ENCODE assay signal across 1 cellular context in the genomic region with DNA sequence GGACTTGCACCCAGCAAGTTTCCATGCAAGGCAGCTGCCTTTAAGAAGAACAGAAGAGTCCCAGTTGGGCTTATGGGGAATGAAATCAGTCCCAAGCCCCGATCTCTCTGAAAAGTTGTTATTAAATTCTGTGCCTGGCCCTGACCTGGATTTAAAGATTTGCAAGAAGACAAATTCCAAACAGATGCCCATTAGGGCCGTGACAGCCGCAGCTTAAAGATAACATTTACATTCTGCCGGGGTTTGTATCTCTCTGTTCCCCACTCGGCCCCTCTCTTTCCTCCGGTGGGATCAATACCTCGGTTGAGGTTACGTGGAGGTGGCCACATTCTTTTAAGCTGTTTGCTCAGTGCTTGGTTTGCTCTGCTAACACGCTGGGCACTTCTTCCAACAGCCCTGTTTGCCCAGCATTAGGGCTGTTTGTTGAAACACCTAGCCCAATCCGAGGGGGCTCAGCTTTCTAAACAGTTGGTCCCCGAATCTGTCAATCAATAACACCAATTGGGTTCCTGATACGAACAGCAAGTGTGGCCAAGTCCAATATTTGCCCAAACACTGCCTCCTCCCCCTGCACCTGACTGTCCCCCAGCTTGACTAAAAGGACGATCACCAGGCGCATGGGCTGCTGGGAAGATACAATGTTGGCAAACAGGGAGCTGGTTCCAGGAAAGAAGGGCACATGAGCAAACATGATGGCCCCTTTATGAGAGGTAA.
TF ChIP-seq lines count a peak whose summit lies in the region.

No MANE protein-coding gene starts in this region.

TF ChIP-seq in HepG2, 621 proteins besides CTCF, POLR2A, EP300 and RAD21 (continued from another document and continues in another):
- TF ChIP-seq, protein P1, sequence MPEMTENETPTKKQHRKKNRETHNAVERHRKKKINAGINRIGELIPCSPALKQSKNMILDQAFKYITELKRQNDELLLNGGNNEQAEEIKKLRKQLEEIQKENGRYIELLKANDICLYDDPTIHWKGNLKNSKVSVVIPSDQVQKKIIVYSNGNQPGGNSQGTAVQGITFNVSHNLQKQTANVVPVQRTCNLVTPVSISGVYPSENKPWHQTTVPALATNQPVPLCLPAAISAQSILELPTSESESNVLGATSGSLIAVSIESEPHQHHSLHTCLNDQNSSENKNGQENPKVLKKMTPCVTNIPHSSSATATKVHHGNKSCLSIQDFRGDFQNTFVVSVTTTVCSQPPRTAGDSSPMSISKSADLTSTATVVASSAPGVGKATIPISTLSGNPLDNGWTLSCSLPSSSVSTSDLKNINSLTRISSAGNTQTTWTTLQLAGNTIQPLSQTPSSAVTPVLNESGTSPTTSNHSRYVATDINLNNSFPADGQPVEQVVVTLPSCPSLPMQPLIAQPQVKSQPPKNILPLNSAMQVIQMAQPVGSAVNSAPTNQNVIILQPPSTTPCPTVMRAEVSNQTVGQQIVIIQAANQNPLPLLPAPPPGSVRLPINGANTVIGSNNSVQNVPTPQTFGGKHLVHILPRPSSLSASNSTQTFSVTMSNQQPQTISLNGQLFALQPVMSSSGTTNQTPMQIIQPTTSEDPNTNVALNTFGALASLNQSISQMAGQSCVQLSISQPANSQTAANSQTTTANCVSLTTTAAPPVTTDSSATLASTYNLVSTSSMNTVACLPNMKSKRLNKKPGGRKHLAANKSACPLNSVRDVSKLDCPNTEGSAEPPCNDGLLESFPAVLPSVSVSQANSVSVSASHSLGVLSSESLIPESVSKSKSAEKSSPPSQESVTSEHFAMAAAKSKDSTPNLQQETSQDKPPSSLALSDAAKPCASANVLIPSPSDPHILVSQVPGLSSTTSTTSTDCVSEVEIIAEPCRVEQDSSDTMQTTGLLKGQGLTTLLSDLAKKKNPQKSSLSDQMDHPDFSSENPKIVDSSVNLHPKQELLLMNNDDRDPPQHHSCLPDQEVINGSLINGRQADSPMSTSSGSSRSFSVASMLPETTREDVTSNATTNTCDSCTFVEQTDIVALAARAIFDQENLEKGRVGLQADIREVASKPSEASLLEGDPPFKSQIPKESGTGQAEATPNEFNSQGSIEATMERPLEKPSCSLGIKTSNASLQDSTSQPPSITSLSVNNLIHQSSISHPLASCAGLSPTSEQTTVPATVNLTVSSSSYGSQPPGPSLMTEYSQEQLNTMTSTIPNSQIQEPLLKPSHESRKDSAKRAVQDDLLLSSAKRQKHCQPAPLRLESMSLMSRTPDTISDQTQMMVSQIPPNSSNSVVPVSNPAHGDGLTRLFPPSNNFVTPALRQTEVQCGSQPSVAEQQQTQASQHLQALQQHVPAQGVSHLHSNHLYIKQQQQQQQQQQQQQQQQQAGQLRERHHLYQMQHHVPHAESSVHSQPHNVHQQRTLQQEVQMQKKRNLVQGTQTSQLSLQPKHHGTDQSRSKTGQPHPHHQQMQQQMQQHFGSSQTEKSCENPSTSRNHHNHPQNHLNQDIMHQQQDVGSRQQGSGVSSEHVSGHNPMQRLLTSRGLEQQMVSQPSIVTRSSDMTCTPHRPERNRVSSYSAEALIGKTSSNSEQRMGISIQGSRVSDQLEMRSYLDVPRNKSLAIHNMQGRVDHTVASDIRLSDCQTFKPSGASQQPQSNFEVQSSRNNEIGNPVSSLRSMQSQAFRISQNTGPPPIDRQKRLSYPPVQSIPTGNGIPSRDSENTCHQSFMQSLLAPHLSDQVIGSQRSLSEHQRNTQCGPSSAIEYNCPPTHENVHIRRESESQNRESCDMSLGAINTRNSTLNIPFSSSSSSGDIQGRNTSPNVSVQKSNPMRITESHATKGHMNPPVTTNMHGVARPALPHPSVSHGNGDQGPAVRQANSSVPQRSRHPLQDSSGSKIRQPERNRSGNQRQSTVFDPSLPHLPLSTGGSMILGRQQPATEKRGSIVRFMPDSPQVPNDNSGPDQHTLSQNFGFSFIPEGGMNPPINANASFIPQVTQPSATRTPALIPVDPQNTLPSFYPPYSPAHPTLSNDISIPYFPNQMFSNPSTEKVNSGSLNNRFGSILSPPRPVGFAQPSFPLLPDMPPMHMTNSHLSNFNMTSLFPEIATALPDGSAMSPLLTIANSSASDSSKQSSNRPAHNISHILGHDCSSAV (CRISPR knock-in tag; IDR thresholded peaks at IDR 0.05; ENCODE audit: borderline replicate concordance): no peak
- TF ChIP-seq, protein P2, sequence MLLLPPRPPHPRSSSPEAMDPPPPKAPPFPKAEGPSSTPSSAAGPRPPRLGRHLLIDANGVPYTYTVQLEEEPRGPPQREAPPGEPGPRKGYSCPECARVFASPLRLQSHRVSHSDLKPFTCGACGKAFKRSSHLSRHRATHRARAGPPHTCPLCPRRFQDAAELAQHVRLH (CRISPR knock-in tag; IDR thresholded peaks at IDR 0.05; ENCODE audit: borderline replicate concordance, low read depth): no peak
- peak; percentile 33; the same call in 1 of the 2 replicates for TF ChIP-seq SAP130 (CRISPR knock-in tag; IDR thresholded peaks at IDR 0.05; ENCODE audit: low read depth)
- TF ChIP-seq SKIL (CRISPR knock-in tag; IDR thresholded peaks at IDR 0.05; ENCODE audit: borderline replicate concordance): peak; percentile 64; the same call in 1 of the 2 replicates
- peak; percentile 43; the same call in 1 of the 2 replicates for TF ChIP-seq HOXA3 (CRISPR knock-in tag; IDR thresholded peaks at IDR 0.05)
- TF ChIP-seq SIX4 (CRISPR knock-in tag; IDR thresholded peaks at IDR 0.05): peak; percentile 77; the same call in 1 of the 2 replicates
- no peak for TF ChIP-seq ZNF547 (CRISPR knock-in tag; IDR thresholded peaks at IDR 0.05)
- TF ChIP-seq CREM (IDR thresholded peaks at IDR 0.05): peak; percentile 71
- no peak for TF ChIP-seq CREM (CRISPR knock-in tag; IDR thresholded peaks at IDR 0.05)
- no peak for TF ChIP-seq MBNL3 (CRISPR knock-in tag; conservative IDR thresholded peaks at IDR 0.05)
- peak; percentile 60 for TF ChIP-seq SOX13 (IDR thresholded peaks at IDR 0.05)
- peak in 1 of 2 experiments; percentile 77; a peak in 2 of 4 replicates for TF ChIP-seq SOX13 (CRISPR knock-in tag; conservative IDR thresholded peaks at IDR 0.05 in 1 of 2, IDR thresholded peaks at IDR 0.05 in 1 of 2)
- TF ChIP-seq USF2 (IDR thresholded peaks at IDR 0.05; ENCODE audit: low read depth, low read length): no peak
- 0 out of 2 replicates have a peak, but pooled peaks have one; percentile 27 for TF ChIP-seq USF2 (CRISPR knock-in tag; IDR thresholded peaks at IDR 0.05; ENCODE audit: borderline replicate concordance)
- TF ChIP-seq HDAC1 (CRISPR knock-in tag; IDR thresholded peaks at IDR 0.05): peak; percentile 95
- no peak for TF ChIP-seq ZNF367 (CRISPR knock-in tag; IDR thresholded peaks at IDR 0.05; ENCODE audit: borderline replicate concordance)
- no peak for TF ChIP-seq MAF1 (CRISPR knock-in tag; IDR thresholded peaks at IDR 0.05; ENCODE audit: borderline replicate concordance)
- peak; percentile 75 for TF ChIP-seq REPIN1 (CRISPR knock-in tag; IDR thresholded peaks at IDR 0.05; ENCODE audit: borderline replicate concordance, low read depth)
- TF ChIP-seq MIXL1 (CRISPR knock-in tag; IDR thresholded peaks at IDR 0.05): peak; percentile 57; the same call in 1 of the 2 replicates
- TF ChIP-seq SMARCE1 (IDR thresholded peaks at IDR 0.05; ENCODE audit: borderline replicate concordance): no peak
- TF ChIP-seq THAP11 (CRISPR knock-in tag; IDR thresholded peaks at IDR 0.05): 0 out of 2 replicates have a peak, but pooled peaks have one; percentile 40
- peak; percentile 87 for TF ChIP-seq BCL6 (CRISPR knock-in tag; IDR thresholded peaks at IDR 0.05)
- TF ChIP-seq, protein P3, sequence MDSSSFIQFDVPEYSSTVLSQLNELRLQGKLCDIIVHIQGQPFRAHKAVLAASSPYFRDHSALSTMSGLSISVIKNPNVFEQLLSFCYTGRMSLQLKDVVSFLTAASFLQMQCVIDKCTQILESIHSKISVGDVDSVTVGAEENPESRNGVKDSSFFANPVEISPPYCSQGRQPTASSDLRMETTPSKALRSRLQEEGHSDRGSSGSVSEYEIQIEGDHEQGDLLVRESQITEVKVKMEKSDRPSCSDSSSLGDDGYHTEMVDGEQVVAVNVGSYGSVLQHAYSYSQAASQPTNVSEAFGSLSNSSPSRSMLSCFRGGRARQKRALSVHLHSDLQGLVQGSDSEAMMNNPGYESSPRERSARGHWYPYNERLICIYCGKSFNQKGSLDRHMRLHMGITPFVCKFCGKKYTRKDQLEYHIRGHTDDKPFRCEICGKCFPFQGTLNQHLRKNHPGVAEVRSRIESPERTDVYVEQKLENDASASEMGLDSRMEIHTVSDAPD (CRISPR knock-in tag; IDR thresholded peaks at IDR 0.05): 0 out of 2 replicates have a peak, but pooled peaks have one; percentile 59
- TF ChIP-seq, protein P4, sequence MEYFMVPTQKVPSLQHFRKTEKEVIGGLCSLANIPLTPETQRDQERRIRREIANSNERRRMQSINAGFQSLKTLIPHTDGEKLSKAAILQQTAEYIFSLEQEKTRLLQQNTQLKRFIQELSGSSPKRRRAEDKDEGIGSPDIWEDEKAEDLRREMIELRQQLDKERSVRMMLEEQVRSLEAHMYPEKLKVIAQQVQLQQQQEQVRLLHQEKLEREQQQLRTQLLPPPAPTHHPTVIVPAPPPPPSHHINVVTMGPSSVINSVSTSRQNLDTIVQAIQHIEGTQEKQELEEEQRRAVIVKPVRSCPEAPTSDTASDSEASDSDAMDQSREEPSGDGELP (IDR thresholded peaks at IDR 0.05; ENCODE audit: borderline replicate concordance, low read depth): peak; percentile 43; the same call in 1 of the 2 replicates
- peak; percentile 94 for TF ChIP-seq HMG20B (CRISPR knock-in tag; conservative IDR thresholded peaks at IDR 0.05)
- TF ChIP-seq SYNCRIP (IDR thresholded peaks at IDR 0.05; ENCODE audit: insufficient read depth, low read depth, low read length): no peak
- TF ChIP-seq, protein P5, sequence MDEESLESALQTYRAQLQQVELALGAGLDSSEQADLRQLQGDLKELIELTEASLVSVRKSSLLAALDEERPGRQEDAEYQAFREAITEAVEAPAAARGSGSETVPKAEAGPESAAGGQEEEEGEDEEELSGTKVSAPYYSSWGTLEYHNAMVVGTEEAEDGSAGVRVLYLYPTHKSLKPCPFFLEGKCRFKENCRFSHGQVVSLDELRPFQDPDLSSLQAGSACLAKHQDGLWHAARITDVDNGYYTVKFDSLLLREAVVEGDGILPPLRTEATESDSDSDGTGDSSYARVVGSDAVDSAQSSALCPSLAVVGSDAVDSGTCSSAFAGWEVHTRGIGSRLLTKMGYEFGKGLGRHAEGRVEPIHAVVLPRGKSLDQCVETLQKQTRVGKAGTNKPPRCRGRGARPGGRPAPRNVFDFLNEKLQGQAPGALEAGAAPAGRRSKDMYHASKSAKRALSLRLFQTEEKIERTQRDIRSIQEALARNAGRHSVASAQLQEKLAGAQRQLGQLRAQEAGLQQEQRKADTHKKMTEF (CRISPR knock-in tag; IDR thresholded peaks at IDR 0.05): peak; percentile 61; the same call in 1 of the 2 replicates
- TF ChIP-seq HMG20A (CRISPR knock-in tag; IDR thresholded peaks at IDR 0.05; ENCODE audit: borderline replicate concordance): peak; percentile 71
- TF ChIP-seq ZNF607 (CRISPR knock-in tag; IDR thresholded peaks at IDR 0.05; ENCODE audit: borderline replicate concordance): no peak
- no peak for TF ChIP-seq ESRRA (CRISPR knock-in tag; IDR thresholded peaks at IDR 0.05; ENCODE audit: low read depth)
- TF ChIP-seq, protein P6, sequence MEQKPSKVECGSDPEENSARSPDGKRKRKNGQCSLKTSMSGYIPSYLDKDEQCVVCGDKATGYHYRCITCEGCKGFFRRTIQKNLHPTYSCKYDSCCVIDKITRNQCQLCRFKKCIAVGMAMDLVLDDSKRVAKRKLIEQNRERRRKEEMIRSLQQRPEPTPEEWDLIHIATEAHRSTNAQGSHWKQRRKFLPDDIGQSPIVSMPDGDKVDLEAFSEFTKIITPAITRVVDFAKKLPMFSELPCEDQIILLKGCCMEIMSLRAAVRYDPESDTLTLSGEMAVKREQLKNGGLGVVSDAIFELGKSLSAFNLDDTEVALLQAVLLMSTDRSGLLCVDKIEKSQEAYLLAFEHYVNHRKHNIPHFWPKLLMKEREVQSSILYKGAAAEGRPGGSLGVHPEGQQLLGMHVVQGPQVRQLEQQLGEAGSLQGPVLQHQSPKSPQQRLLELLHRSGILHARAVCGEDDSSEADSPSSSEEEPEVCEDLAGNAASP (CRISPR knock-in tag; IDR thresholded peaks at IDR 0.05; ENCODE audit: borderline replicate concordance): peak; percentile 61; the same call in 1 of the 2 replicates
- peak; percentile 79 for TF ChIP-seq FOXO1 (CRISPR knock-in tag; IDR thresholded peaks at IDR 0.05)
- no peak for TF ChIP-seq SOX6 (IDR thresholded peaks at IDR 0.05)
- TF ChIP-seq SOX6 (CRISPR knock-in tag; IDR thresholded peaks at IDR 0.05): peak; percentile 89
- no peak for TF ChIP-seq ZNF496 (CRISPR knock-in tag; IDR thresholded peaks at IDR 0.05; ENCODE audit: insufficient replicate concordance)
